ENCODE assay signal across 16 cellular contexts in the genomic region with DNA sequence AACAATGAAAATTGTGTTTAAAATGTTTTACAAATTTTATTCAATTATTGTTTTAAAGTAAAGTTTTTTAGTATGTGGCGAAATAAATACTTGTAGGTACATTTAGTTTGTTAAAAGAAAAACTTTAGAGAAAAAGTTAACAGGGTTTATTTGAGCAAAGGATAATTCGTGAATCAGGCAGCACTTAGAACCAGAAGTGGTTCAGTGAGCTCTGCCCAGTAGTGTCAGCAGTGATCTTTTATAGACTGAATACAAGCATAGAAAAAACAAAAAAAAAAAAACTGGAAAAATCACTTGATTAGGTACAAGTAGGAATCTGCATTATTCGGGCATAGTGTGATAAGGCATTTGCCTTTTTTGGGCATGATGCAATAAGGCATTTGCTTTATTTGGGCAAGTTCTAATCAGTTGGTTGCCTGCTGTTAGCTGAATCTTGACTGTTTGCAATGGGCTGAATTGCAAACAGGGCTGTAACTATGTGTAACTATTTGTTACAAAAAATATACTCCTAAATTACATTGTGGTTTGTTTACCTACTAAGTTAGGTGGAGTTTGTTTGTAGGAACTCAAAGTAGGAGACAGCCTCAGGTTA.
"Had no signal": no experiment of that assay in that cellular context is flagged by ENCODE, and none has a peak within 500 bp of the region (broad histone marks: within the 10 kb centered on the region; RNA-seq: fewer than 3 reads in every experiment).

No MANE protein-coding gene starts in this region.

- H3K27me3 Mint-ChIP-seq: progenitor cell of endocrine pancreas had no signal

- DNase-seq: activated CD4-positive, alpha-beta T cell treated with anti-CD3 and anti-CD28 coated beads, Interleukin-2, amount 50 U/mL, for 1 hour; activated CD4-positive, CD25-positive, alpha-beta regulatory T cell; activated effector memory CD4-positive, alpha-beta T cell treated with anti-CD3 and anti-CD28 coated beads, Interleukin-2, amount 50 U/mL, for 16 hours; cerebellar nuclear complex; dermis blood vessel endothelial cell; lower lobe of right lung; naive thymus-derived CD4-positive, alpha-beta T cell; stimulated activated CD4-positive, alpha-beta T cell treated with anti-CD3 and anti-CD28 coated beads, Interleukin-2, amount 100 ng/mL, for 24 hours; stimulated activated naive CD4-positive, alpha-beta T cell; substantia nigra; trophoblast cell had no signal

- H2AFZ ChIP-seq: hepatocyte had no signal

- ATAC-seq: lower lobe of right lung; naive thymus-derived CD4-positive, alpha-beta T cell; sciatic nerve had no signal

- H3K4me1 Mint-ChIP-seq: naive thymus-derived CD4-positive, alpha-beta T cell had no signal

- H3K27me3 ChIP-seq: hepatocyte had no signal

- H3K36me3 ChIP-seq: lower lobe of right lung, neutrophil had no signal

- H3K4me3 Mint-ChIP-seq: activated naive CD8-positive, alpha-beta T cell; naive thymus-derived CD4-positive, alpha-beta T cell had no signal

- H3K79me2 ChIP-seq: hepatocyte had no signal

- H3K27ac Mint-ChIP-seq: activated naive CD8-positive, alpha-beta T cell; naive thymus-derived CD4-positive, alpha-beta T cell; progenitor cell of endocrine pancreas had no signal

- H3K4me3 ChIP-seq: hepatocyte, lower lobe of right lung had no signal

- H3K9me3 Mint-ChIP-seq: naive thymus-derived CD4-positive, alpha-beta T cell had no signal

- H3K4me1 ChIP-seq: lower lobe of right lung had no signal

- H3K27ac ChIP-seq: hepatocyte, lower lobe of right lung, neutrophil had no signal

- H3K36me3 Mint-ChIP-seq: activated naive CD8-positive, alpha-beta T cell; naive thymus-derived CD4-positive, alpha-beta T cell had no signal

- H3K9me3 ChIP-seq: lower lobe of right lung, neutrophil had no signal

- H3K4me2 ChIP-seq: hepatocyte had no signal
